ENCODE assay signal across 15 cellular contexts in genomic region chr1:163472267-163472666, GRCh38.
DNase-seq lines count a peak whose midpoint lies in the region; ATAC-seq, FAIRE-seq and TF ChIP-seq lines count a peak whose summit lies in the region.
"Had no signal": no experiment of that assay in that cellular context is flagged by ENCODE, and none has a peak within 500 bp of the region (broad histone marks: within the 10 kb centered on the region; RNA-seq: fewer than 3 reads in every experiment).

No MANE protein-coding gene starts in this region.

- H3K9me2 ChIP-seq in GM23248 (ENCODE audit: insufficient read depth), result no peaks in the 10 kb centered on the region

- H3K4me3 ChIP-seq in coronary artery, result peak overlapping the region; percentile 32
- H3K4me3 ChIP-seq in small intestine (ENCODE audit: low read depth in 1 of 2, low read length in 2 of 2), result no peak overlapping the region
- H3K4me3 ChIP-seq in GM23248, result no peak overlapping the region
- H3K4me3 ChIP-seq: heart left ventricle, SJSA1 had no signal

- no peak for ATAC-seq in Right ventricle myocardium inferior
- ATAC-seq: heart left ventricle had no signal

- H3K27me3 ChIP-seq in small intestine (ENCODE audit: control insufficient read depth in 2 of 2, insufficient read depth in 2 of 2, low read length in 2 of 2) (no peaks in the 10 kb centered on the region), GM23248 (replicated peaks; ENCODE audit: insufficient read depth) (no peaks in the 10 kb centered on the region)
- H3K27me3 ChIP-seq: ascending aorta, heart left ventricle had no signal

- H3K27ac ChIP-seq in coronary artery, result no peak overlapping the region
- no peak overlapping the region for H3K27ac ChIP-seq in small intestine (ENCODE audit: low read depth in 1 of 2, low read length in 1 of 2)
- H3K27ac ChIP-seq in GM23248, result no peak overlapping the region
- H3K27ac ChIP-seq: ascending aorta, SJSA1 had no signal

- H3K4me2 ChIP-seq in GM23248 (ENCODE audit: unreplicated experiment), result no peak overlapping the region

- DNase-seq in NCI-H1105 (lab: John Stamatoyannopoulos, UW), result peak; percentile 93
- DNase-seq in NCI-H510A (lab: John Stamatoyannopoulos, UW), result peak; percentile 78
- DNase-seq in coronary artery (ENCODE audit: low spot score), result no peak
- peak; percentile 15 for DNase-seq in small intestine
- DNase-seq in GM23248, result no peak
- DNase-seq in RPMI8226, result no peak
- no peak for DNase-seq in Right ventricle myocardium inferior (ENCODE audit: missing footprints)
- no peak for DNase-seq in AG20443 (ENCODE audit: low spot score)
- DNase-seq: activated B cell treated with CpG ODN at 0.5 μM for 24 hours, Calu3, heart left ventricle, NCI-H2171 treated with DMSO at 0.1 percent for 48 hours had no signal

- intact Hi-C loops in Right ventricle myocardium inferior (cut with DNase I), result no loop called here

- no peaks in the 10 kb centered on the region for H3K79me2 ChIP-seq in GM23248 (ENCODE audit: insufficient read depth)

- H3K4me1 ChIP-seq in small intestine (ENCODE audit: control insufficient read depth in 2 of 2, insufficient read depth in 1 of 2, low read depth in 1 of 2, low read length in 1 of 2) (no peaks in the 10 kb centered on the region), GM23248 (ENCODE audit: insufficient read depth) (no peaks in the 10 kb centered on the region)
- H3K4me1 ChIP-seq: ascending aorta, heart left ventricle, SJSA1 had no signal

- TF ChIP-seq CTCF in coronary artery (IDR thresholded peaks at IDR 0.05), result no peak

- WGBS in small intestine, 3 donors, result 19 to 60% (median 33%) methylated on average over 11 of the region's 11 CpGs
- WGBS in GM23248 (ENCODE audit: low coverage in 1 of 2, low lambda C conversion rate in 2 of 2, missing lambda C conversion rate in 2 of 2), 2 experiments, result 70 to 72% methylated on average over 11 of the region's 11 CpGs

- H3K36me3 ChIP-seq in small intestine (ENCODE audit: control insufficient read depth in 2 of 2, insufficient read depth in 2 of 2, low read length in 2 of 2), result no peaks in the 10 kb centered on the region
- no peaks in the 10 kb centered on the region for H3K36me3 ChIP-seq in GM23248 (ENCODE audit: low read depth)
- H3K36me3 ChIP-seq: ascending aorta, heart left ventricle, SJSA1 had no signal

- no peaks in the 10 kb centered on the region for H4K20me1 ChIP-seq in GM23248 (ENCODE audit: insufficient read depth)

- no peaks in the 10 kb centered on the region for H3F3A ChIP-seq in GM23248 (ENCODE audit: insufficient read depth)

- no peak overlapping the region for H3K9ac ChIP-seq in GM23248

- in situ Hi-C loops in GM23248 (cut with MboI), result no loop called here

- no peak overlapping the region for H2AFZ ChIP-seq in GM23248

- FAIRE-seq in small intestine (lab: Jason Lieb, UNC), result no peak
- FAIRE-seq: H1 had no signal

- H3K9me3 ChIP-seq in small intestine (ENCODE audit: control insufficient read depth, low read depth) (no peaks in the 10 kb centered on the region), GM23248 (ENCODE audit: low read depth) (no peaks in the 10 kb centered on the region)
- H3K9me3 ChIP-seq: ascending aorta, heart left ventricle, SJSA1 had no signal

Comparison
In these comparisons a context has a peak if more than half of its experiments do, and no peak if none do; other contexts are left out.
1. DNase-seq: peak in NCI-H1105 (single experiment), NCI-H510A (single experiment) and small intestine (single experiment); none in coronary artery (single experiment), GM23248 (single experiment), RPMI8226 (single experiment), Right ventricle myocardium inferior (single experiment) and AG20443 (single experiment).